14 cellular contexts compared by ENCODE assay signal in the genomic region with DNA sequence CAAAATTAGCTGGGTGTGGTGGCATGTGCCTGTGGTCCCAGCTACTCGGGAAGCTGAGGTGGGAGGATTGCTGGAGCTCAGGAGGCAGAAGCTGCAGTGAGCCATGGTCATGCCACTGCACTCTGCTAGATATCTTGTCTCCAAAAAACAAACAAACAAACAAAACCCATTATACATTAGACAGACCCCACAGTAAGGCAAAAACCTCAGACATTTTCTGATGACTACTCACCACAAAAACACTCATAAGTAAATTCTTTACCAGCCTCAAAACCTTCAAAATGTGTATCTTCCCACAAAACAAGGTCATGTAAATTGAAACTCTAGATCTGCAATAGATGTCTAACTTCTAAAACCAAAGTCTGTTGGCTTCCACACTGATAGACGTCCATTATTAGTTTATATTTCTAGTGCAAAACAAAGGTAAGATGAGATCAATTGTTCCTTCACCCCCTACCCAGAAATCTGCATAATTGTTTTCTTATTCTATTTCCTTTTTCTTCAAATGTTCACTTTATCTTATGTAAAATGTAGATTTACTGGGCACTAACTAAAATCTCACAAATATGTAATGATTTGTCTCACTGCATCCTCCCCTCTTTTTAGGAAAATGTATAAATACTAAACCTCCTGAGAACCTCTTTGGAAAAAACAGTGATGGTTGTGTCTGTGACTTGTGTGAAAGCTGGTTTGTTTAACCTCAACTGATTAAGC.
"Had no signal": no experiment of that assay in that cellular context is flagged by ENCODE, and none has a peak within 500 bp of the region (broad histone marks: within the 10 kb centered on the region; RNA-seq: fewer than 3 reads in every experiment).

No MANE protein-coding gene starts in this region.

- H3K4me3 ChIP-seq: left ventricle myocardium inferior had no signal

- ATAC-seq: activated T-helper 17 cell treated with anti-CD3 and anti-CD28 coated beads, Interleukin-2, amount 50 U/mL, for 72 hours had no signal

- DNase-seq: activated CD4-positive, alpha-beta T cell treated with anti-CD3 and anti-CD28 coated beads for 4 hours; activated CD8-positive, alpha-beta memory T cell treated with anti-CD3 and anti-CD28 coated beads for 24 hours; activated naive CD4-positive, alpha-beta T cell treated with anti-CD3 and anti-CD28 coated beads for 36 hours; dermis blood vessel endothelial cell; endodermal cell; erythroblast; foreskin fibroblast; head of caudate nucleus; left ventricle myocardium inferior; stimulated activated CD4-positive, alpha-beta T cell treated with anti-CD3 and anti-CD28 coated beads, Interleukin-15, amount 100 ng/mL, for 24 hours; stimulated activated CD4-positive, alpha-beta T cell treated with anti-CD3 and anti-CD28 coated beads, Interleukin-4, amount 100 ng/mL, for 4 hours; T-helper 1 cell; WERI-Rb-1 had no signal
